Comparison of ENCODE assay signal across 1 cellular context in genomic region chr3:86416334-86416733, GRCh38.
TF ChIP-seq lines count a peak whose summit lies in the region.

No MANE protein-coding gene starts in this region.

TF ChIP-seq in GM23338, 12 proteins besides CTCF, POLR2A, EP300 and RAD21 (continued from another document):
- TF ChIP-seq REST (IDR thresholded peaks at IDR 0.05; ENCODE audit: unreplicated experiment), result no peak
- TF ChIP-seq NANOG (IDR thresholded peaks at IDR 0.05; ENCODE audit: borderline replicate concordance), result no peak
- no peak for TF ChIP-seq ZNF462 (CRISPR knock-in tag; IDR thresholded peaks at IDR 0.05)
- no peak for TF ChIP-seq CREB1 (CRISPR knock-in tag; IDR thresholded peaks at IDR 0.05; ENCODE audit: low read depth)
